1 cellular context compared by ENCODE assay signal in genomic region chr11:66076561-66076960, GRCh38.
TF ChIP-seq lines count a peak whose summit lies in the region.

No MANE protein-coding gene starts in this region.

TF ChIP-seq in HCT116, 20 proteins besides CTCF, POLR2A, EP300 and RAD21:
- TF ChIP-seq MAX (IDR thresholded peaks at IDR 0.05) = no peak
- no peak for TF ChIP-seq YY1 (IDR thresholded peaks at IDR 0.05; ENCODE audit: extremely low read depth, insufficient replicate concordance, low read depth, low read length)
- no peak for TF ChIP-seq ZNF274 (IDR thresholded peaks at IDR 0.05; ENCODE audit: low read depth, low read length)
- TF ChIP-seq EZH2 (IDR thresholded peaks at IDR 0.05) = no peak
- no peak for TF ChIP-seq POLR2AphosphoS5 (IDR thresholded peaks at IDR 0.05; ENCODE audit: low read depth, low read length)
- TF ChIP-seq, protein P1, sequence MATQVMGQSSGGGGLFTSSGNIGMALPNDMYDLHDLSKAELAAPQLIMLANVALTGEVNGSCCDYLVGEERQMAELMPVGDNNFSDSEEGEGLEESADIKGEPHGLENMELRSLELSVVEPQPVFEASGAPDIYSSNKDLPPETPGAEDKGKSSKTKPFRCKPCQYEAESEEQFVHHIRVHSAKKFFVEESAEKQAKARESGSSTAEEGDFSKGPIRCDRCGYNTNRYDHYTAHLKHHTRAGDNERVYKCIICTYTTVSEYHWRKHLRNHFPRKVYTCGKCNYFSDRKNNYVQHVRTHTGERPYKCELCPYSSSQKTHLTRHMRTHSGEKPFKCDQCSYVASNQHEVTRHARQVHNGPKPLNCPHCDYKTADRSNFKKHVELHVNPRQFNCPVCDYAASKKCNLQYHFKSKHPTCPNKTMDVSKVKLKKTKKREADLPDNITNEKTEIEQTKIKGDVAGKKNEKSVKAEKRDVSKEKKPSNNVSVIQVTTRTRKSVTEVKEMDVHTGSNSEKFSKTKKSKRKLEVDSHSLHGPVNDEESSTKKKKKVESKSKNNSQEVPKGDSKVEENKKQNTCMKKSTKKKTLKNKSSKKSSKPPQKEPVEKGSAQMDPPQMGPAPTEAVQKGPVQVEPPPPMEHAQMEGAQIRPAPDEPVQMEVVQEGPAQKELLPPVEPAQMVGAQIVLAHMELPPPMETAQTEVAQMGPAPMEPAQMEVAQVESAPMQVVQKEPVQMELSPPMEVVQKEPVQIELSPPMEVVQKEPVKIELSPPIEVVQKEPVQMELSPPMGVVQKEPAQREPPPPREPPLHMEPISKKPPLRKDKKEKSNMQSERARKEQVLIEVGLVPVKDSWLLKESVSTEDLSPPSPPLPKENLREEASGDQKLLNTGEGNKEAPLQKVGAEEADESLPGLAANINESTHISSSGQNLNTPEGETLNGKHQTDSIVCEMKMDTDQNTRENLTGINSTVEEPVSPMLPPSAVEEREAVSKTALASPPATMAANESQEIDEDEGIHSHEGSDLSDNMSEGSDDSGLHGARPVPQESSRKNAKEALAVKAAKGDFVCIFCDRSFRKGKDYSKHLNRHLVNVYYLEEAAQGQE (IDR thresholded peaks at IDR 0.05; ENCODE audit: low read depth) = no peak
- no peak for TF ChIP-seq CEBPB (IDR thresholded peaks at IDR 0.05; ENCODE audit: low read depth)
- TF ChIP-seq FOSL1 (IDR thresholded peaks at IDR 0.05; ENCODE audit: low read depth) = no peak
- TF ChIP-seq SP1 (IDR thresholded peaks at IDR 0.05; ENCODE audit: low read depth) = no peak
- no peak for TF ChIP-seq ELF1 (IDR thresholded peaks at IDR 0.05; ENCODE audit: borderline replicate concordance, low read depth)
- TF ChIP-seq ZFX (IDR thresholded peaks at IDR 0.05) = no peak
